8 cellular contexts compared by ENCODE assay signal in genomic region chr5:157390179-157390923, GRCh38.
DNase-seq lines count a peak whose midpoint lies in the region; ATAC-seq and TF ChIP-seq lines count a peak whose summit lies in the region.

No MANE protein-coding gene starts in this region.

- no peaks in the 10 kb centered on the region for H3K9me3 Mint-ChIP-seq in central memory CD8-positive, alpha-beta T cell

- no peaks in the 10 kb centered on the region for H3K27me3 ChIP-seq in prostate gland (replicated peaks; ENCODE audit: insufficient read depth)

- no peak overlapping the region for H3K4me3 Mint-ChIP-seq in central memory CD8-positive, alpha-beta T cell

- TF ChIP-seq POLR2A in prostate gland (IDR thresholded peaks at IDR 0.05) = peak; percentile 22

- DNase-seq in GM03348 (ENCODE audit: low spot score) = peak; percentile 78
- DNase-seq in T1000 (lab: John Stamatoyannopoulos, UW) = peak; percentile 80
- DNase-seq in central memory CD8-positive, alpha-beta T cell (ENCODE audit: low spot score in 2 of 2) = peak in 1 of 2 donors; percentile 21
- DNase-seq in prostate gland (ENCODE audit: low spot score) = peak; percentile 75
- no peak for DNase-seq in NCI-H510A (lab: John Stamatoyannopoulos, UW)
- no peak for DNase-seq in epidermal melanocyte (ENCODE audit: insufficient read length, low spot score)
- no peak for DNase-seq in SKM-1 (lab: John Stamatoyannopoulos, UW; ENCODE audit: unreplicated experiment)

- 34% methylated on average over 15 of the region's 15 CpGs for WGBS in prostate gland

- H3K4me1 ChIP-seq in prostate gland (replicated peaks) = no peaks in the 10 kb centered on the region

- peaks cover 64% of the 10 kb centered on the region for H3K36me3 Mint-ChIP-seq in central memory CD8-positive, alpha-beta T cell (ENCODE audit: insufficient read depth)

- H3K27me3 Mint-ChIP-seq in central memory CD8-positive, alpha-beta T cell = no peaks in the 10 kb centered on the region

- H3K4me3 ChIP-seq in prostate gland = no peak overlapping the region

- no peaks in the 10 kb centered on the region for H3K36me3 ChIP-seq in prostate gland

- intact Hi-C loops in prostate gland (cut with DNase I) = no loop called here

- H3K4me1 Mint-ChIP-seq in central memory CD8-positive, alpha-beta T cell = peaks cover 18% of the 10 kb centered on the region

- ATAC-seq in central memory CD8-positive, alpha-beta T cell (replicated peaks; ENCODE audit: extremely low read depth, poor library complexity, severe bottlenecking) = peak; percentile 78
- ATAC-seq in GM18858 (IDR thresholded peaks at IDR 0.05; ENCODE audit: unreplicated experiment) = no peak

- peak overlapping the region in 1 of 2 donors; percentile 52 for H3K27ac ChIP-seq in prostate gland

- H3K27ac Mint-ChIP-seq in central memory CD8-positive, alpha-beta T cell (ENCODE audit: low read depth) = peak overlapping the region; percentile 19

- TF ChIP-seq CTCF in prostate gland (IDR thresholded peaks at IDR 0.05) = no peak

- no peaks in the 10 kb centered on the region for H3K9me3 ChIP-seq in prostate gland

Comparison
In these comparisons a context has a peak if more than half of its experiments do, and no peak if none do; other contexts are left out.
1. DNase-seq: peak in GM03348 (single experiment), T1000 (single experiment) and prostate gland (single experiment); none in NCI-H510A (single experiment), epidermal melanocyte (single experiment) and SKM-1 (single experiment).